Comparison of ENCODE assay signal across 9 cellular contexts in genomic region chr2:123976249-123976648, GRCh38. TPM values are rescaled to one million over a fixed set of nuclear protein-coding genes. Genes with fewer than 3 reads are reported as not detected.
"Had no signal": no experiment of that assay in that cellular context is flagged by ENCODE, and none has a peak within 500 bp of the region (broad histone marks: within the 10 kb centered on the region; RNA-seq: fewer than 3 reads in every experiment).

No MANE protein-coding gene starts in this region.

- DNase-seq: IMR-90, KBM-7, KG1 had no signal

- H3K36me3 Mint-ChIP-seq: IgD-negative memory B cell had no signal

- H3K4me3 ChIP-seq: K562 had no signal

- H3K4me3 Mint-ChIP-seq: IgD-negative memory B cell had no signal

- H3K27ac ChIP-seq: HL-60, KMS-11 had no signal

- H3K9ac ChIP-seq: KMS-11 had no signal

- ATAC-seq: HepG2, K562 had no signal

- H3K4me2 ChIP-seq: KMS-11 had no signal

- H3K27ac Mint-ChIP-seq: IgD-negative memory B cell had no signal

- H3K27me3 Mint-ChIP-seq: IgD-negative memory B cell had no signal

RNA-seq across cellular contexts. Expression of gene CNTNAP5, which starts 48.8 kb away (rescaled TPM):
- total RNA-seq: HepG2, HT-29, IMR-90, K562 had no signal
- polyA plus RNA-seq: HepG2, IgD-negative memory B cell, IMR-90, K562 had no signal
